ENCODE assay signal across 8 cellular contexts in the genomic region with DNA sequence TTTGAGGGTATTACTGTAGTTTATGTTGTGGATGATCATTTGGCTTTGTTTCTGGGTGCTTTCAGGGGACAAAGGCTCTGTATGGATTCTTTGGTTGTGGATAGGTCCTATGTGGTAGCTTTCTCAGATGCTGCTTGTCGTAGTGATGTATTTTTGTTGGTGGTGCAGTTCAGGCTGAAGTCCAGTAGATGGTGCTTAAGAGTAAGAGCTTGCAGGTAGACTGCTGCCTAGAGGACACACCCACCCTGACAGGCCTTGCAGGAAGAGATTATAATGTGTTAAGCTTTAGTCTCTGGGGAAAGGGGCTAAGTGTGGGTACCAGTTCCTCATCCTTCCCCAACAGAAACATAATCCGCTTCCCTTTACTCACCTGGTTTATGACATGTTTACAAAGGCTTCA.
DNase-seq lines count a peak whose midpoint lies in the region; ATAC-seq, FAIRE-seq and TF ChIP-seq lines count a peak whose summit lies in the region.

No MANE protein-coding gene starts in this region.

- FAIRE-seq in GM12878 (lab: Jason Lieb, UNC), result peak; percentile 57

- RAD21 ChIA-PET in GM12878 (lab: Charles Lee; ENCODE audit: unreplicated experiment), result interaction anchor here (0.8 to 1.7 kb wide), 3 partner anchors 63 to 393 kb away, joined by 3 to 7 read pairs (median 4); a partner anchor contains a TSS

- H3K9me3 ChIP-seq in GM12878 (replicated peaks; ENCODE audit: control insufficient read depth, insufficient read depth, low read length), result no peaks in the 10 kb centered on the region

- no peak overlapping the region for H2AFZ ChIP-seq in GM12878 (ENCODE audit: control insufficient read depth, low read depth, low read length)

- WGBS in GM12878 (ENCODE audit: insufficient coverage, insufficient replicate concordance, low lambda C conversion rate, missing lambda C conversion rate), result 16% methylated on average over 2 of the region's 2 CpGs

- H3K27me3 ChIP-seq in GM12878 (replicated peaks in 1 of 2; ENCODE audit: control insufficient read depth in 2 of 2, insufficient read depth in 2 of 2, low read length in 1 of 2), result no peaks in the 10 kb centered on the region

- H3K36me3 ChIP-seq in GM12878 (ENCODE audit: control insufficient read depth in 2 of 2, insufficient read depth in 2 of 2, low read length in 1 of 2), result no peaks in the 10 kb centered on the region

- H3K9ac ChIP-seq in GM12878 (ENCODE audit: control insufficient read depth, insufficient read depth, low read length), result no peak overlapping the region

- H3K4me3 ChIP-seq in GM12878, result no peak overlapping the region

- DNase-seq in Caki2 (ENCODE audit: low read depth) (peak; percentile 39), NCI-H2107 treated with DMSO at 0.1 percent for 48 hours (lab: John Stamatoyannopoulos, UW; ENCODE audit: unreplicated experiment) (peak; percentile 92), GM12878 (ENCODE audit: low read depth, low spot score) (peak; percentile 3), pons (ENCODE audit: low spot score) (peak; percentile 12), foreskin melanocyte (no peak), cerebellar nuclear complex (lab: John Stamatoyannopoulos, UW) (no peak)

- no TSS peak for BruUV-seq in GM12878 (replicated peaks; lab: Mats Ljungman, UMichigan)

- peak; percentile 49 to 62 (median 52) for TF ChIP-seq CTCF in GM12878 (IDR thresholded peaks at IDR 0.05 in 2 of 3, conservative IDR thresholded peaks at IDR 0.05 in 1 of 3; ENCODE audit: control insufficient read depth in 2 of 3, extremely low read depth in 1 of 3, insufficient read depth in 1 of 3, low read depth in 3 of 3, low read length in 3 of 3)

- POLR2A ChIA-PET in GM12878 (lab: Charles Lee), result no interaction called here

- TF ChIP-seq RAD21 in GM12878 (IDR thresholded peaks at IDR 0.05; ENCODE audit: insufficient read depth, low read depth, low read length), result peak; percentile 49

- no peaks in the 10 kb centered on the region for H3K4me1 ChIP-seq in GM12878 (ENCODE audit: control insufficient read depth, insufficient read depth, low read length)

- no peak for TF ChIP-seq EP300 in GM12878 (IDR thresholded peaks at IDR 0.05; ENCODE audit: borderline replicate concordance in 1 of 2, control insufficient read depth in 1 of 2, low read depth in 2 of 2, low read length in 2 of 2)

- H3K79me2 ChIP-seq in GM12878 (ENCODE audit: control insufficient read depth, insufficient read depth, low read length), result no peaks in the 10 kb centered on the region

- SMC1A ChIA-PET in GM12878 (lab: Charles Lee; ENCODE audit: uncharacterized antibody, unreplicated experiment), result interaction anchor here (0.8 to 1.6 kb wide), 5 partner anchors 11 to 627 kb away, joined by 3 to 5 read pairs (median 3); a partner anchor contains a TSS

- CTCF ChIA-PET in GM12878 (lab: Yijun Ruan, JAX), result interaction anchor here (0.6 to 2.1 kb wide), 14 partner anchors 10 to 395 kb away, joined by 3 to 10 read pairs (median 5); no protein-coding TSS in a partner anchor

- no peaks in the 10 kb centered on the region for H4K20me1 ChIP-seq in GM12878 (ENCODE audit: control insufficient read depth, insufficient read depth)

- in situ Hi-C loops in Caki2 (cut with HindIII; ENCODE audit: low pct_unique_long_range_greater_than_20kb, low sequenced_read_pairs) (no loop called here), GM12878 (cut with MboI) (no loop called here)

- intact Hi-C loops in GM12878 (cut with micrococcal nuclease; ENCODE audit: unreplicated experiment), result loop anchor here (2.0 kb wide), 1 partner anchor 396 kb away; no protein-coding TSS in a partner anchor

- ATAC-seq in GM18870 (IDR thresholded peaks at IDR 0.05; ENCODE audit: unreplicated experiment), result peak; percentile 91
- ATAC-seq in HG03060 (IDR thresholded peaks at IDR 0.05; ENCODE audit: low read depth, unreplicated experiment), result peak; percentile 86
- peak; percentile 97 for ATAC-seq in GM12878

- no peak for TF ChIP-seq POLR2A in GM12878 (IDR thresholded peaks at IDR 0.05; ENCODE audit: low read depth, low read length)

- no peak overlapping the region for H3K27ac ChIP-seq in GM12878 (ENCODE audit: control insufficient read depth, insufficient read depth)

- H3K4me2 ChIP-seq in GM12878 (ENCODE audit: control insufficient read depth, insufficient read depth), result no peak overlapping the region

TF ChIP-seq in GM12878, 131 proteins besides CTCF, POLR2A, EP300 and RAD21:
- TF ChIP-seq, protein P1, sequence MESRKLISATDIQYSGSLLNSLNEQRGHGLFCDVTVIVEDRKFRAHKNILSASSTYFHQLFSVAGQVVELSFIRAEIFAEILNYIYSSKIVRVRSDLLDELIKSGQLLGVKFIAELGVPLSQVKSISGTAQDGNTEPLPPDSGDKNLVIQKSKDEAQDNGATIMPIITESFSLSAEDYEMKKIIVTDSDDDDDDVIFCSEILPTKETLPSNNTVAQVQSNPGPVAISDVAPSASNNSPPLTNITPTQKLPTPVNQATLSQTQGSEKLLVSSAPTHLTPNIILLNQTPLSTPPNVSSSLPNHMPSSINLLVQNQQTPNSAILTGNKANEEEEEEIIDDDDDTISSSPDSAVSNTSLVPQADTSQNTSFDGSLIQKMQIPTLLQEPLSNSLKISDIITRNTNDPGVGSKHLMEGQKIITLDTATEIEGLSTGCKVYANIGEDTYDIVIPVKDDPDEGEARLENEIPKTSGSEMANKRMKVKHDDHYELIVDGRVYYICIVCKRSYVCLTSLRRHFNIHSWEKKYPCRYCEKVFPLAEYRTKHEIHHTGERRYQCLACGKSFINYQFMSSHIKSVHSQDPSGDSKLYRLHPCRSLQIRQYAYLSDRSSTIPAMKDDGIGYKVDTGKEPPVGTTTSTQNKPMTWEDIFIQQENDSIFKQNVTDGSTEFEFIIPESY (IDR thresholded peaks at IDR 0.05), result no peak
- TF ChIP-seq ZNF217 (IDR thresholded peaks at IDR 0.05), result no peak
- no peak for TF ChIP-seq IKZF2 (IDR thresholded peaks at IDR 0.05)
- TF ChIP-seq, protein P2, sequence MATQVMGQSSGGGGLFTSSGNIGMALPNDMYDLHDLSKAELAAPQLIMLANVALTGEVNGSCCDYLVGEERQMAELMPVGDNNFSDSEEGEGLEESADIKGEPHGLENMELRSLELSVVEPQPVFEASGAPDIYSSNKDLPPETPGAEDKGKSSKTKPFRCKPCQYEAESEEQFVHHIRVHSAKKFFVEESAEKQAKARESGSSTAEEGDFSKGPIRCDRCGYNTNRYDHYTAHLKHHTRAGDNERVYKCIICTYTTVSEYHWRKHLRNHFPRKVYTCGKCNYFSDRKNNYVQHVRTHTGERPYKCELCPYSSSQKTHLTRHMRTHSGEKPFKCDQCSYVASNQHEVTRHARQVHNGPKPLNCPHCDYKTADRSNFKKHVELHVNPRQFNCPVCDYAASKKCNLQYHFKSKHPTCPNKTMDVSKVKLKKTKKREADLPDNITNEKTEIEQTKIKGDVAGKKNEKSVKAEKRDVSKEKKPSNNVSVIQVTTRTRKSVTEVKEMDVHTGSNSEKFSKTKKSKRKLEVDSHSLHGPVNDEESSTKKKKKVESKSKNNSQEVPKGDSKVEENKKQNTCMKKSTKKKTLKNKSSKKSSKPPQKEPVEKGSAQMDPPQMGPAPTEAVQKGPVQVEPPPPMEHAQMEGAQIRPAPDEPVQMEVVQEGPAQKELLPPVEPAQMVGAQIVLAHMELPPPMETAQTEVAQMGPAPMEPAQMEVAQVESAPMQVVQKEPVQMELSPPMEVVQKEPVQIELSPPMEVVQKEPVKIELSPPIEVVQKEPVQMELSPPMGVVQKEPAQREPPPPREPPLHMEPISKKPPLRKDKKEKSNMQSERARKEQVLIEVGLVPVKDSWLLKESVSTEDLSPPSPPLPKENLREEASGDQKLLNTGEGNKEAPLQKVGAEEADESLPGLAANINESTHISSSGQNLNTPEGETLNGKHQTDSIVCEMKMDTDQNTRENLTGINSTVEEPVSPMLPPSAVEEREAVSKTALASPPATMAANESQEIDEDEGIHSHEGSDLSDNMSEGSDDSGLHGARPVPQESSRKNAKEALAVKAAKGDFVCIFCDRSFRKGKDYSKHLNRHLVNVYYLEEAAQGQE (IDR thresholded peaks at IDR 0.05; ENCODE audit: low read depth, low read length), result no peak
- TF ChIP-seq, protein P3, sequence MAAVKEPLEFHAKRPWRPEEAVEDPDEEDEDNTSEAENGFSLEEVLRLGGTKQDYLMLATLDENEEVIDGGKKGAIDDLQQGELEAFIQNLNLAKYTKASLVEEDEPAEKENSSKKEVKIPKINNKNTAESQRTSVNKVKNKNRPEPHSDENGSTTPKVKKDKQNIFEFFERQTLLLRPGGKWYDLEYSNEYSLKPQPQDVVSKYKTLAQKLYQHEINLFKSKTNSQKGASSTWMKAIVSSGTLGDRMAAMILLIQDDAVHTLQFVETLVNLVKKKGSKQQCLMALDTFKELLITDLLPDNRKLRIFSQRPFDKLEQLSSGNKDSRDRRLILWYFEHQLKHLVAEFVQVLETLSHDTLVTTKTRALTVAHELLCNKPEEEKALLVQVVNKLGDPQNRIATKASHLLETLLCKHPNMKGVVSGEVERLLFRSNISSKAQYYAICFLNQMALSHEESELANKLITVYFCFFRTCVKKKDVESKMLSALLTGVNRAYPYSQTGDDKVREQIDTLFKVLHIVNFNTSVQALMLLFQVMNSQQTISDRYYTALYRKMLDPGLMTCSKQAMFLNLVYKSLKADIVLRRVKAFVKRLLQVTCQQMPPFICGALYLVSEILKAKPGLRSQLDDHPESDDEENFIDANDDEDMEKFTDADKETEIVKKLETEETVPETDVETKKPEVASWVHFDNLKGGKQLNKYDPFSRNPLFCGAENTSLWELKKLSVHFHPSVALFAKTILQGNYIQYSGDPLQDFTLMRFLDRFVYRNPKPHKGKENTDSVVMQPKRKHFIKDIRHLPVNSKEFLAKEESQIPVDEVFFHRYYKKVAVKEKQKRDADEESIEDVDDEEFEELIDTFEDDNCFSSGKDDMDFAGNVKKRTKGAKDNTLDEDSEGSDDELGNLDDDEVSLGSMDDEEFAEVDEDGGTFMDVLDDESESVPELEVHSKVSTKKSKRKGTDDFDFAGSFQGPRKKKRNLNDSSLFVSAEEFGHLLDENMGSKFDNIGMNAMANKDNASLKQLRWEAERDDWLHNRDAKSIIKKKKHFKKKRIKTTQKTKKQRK (IDR thresholded peaks at IDR 0.05; ENCODE audit: low read depth, low read length), result no peak
- no peak for TF ChIP-seq HDAC2 (IDR thresholded peaks at IDR 0.05)
- TF ChIP-seq RFX5 (IDR thresholded peaks at IDR 0.05; ENCODE audit: low read depth, low read length), result no peak

Comparison
In these comparisons a context has a peak if more than half of its experiments do, and no peak if none do; other contexts are left out.
1. DNase-seq: peak in Caki2 (single experiment), NCI-H2107 treated with DMSO at 0.1 percent for 48 hours (single experiment), GM12878 (single experiment) and pons (single experiment); none in foreskin melanocyte (single experiment) and cerebellar nuclear complex (0 of 2).
2. Peak in every context shown above with its lines, with median percentiles within 50 percentile points of each other: ATAC-seq.